In genomic region chr17:9402590-9403199, GRCh38 we compare ENCODE assay signal across 8 cellular contexts.
DNase-seq lines count a peak whose midpoint lies in the region; ATAC-seq and TF ChIP-seq lines count a peak whose summit lies in the region.

No MANE protein-coding gene starts in this region.

- DNase-seq in NCI-H146 (lab: John Stamatoyannopoulos, UW) (peak; percentile 51), NCI-H146 treated with DMSO at 0.1 percent for 48 hours (lab: John Stamatoyannopoulos, UW; ENCODE audit: unreplicated experiment) (no peak), LHCN-M2 (ENCODE audit: low read depth) (peak; percentile 19), hepatocyte (ENCODE audit: low spot score) (peak; percentile 22), transverse colon (peak; percentile 25)
- peak; percentile 84 for DNase-seq in activated CD4-positive, alpha-beta T cell treated with anti-CD3 and anti-CD28 coated beads, Interleukin-2, amount 10 ng/mL, durations not matched to agents 24 days and 14 days

- no peaks in the 10 kb centered on the region for H3K79me2 ChIP-seq in hepatocyte

- TF ChIP-seq POLR2A in transverse colon (IDR thresholded peaks at IDR 0.05), result no peak

- intact Hi-C loops in activated CD4-positive, alpha-beta T cell treated with anti-CD3 and anti-CD28 coated beads, Interleukin-2, amount 10 ng/mL, durations not matched to agents 24 days and 14 days (cut with micrococcal nuclease), result loop anchor here (2.0 kb wide), 1 partner anchor 120 kb away; no protein-coding TSS in a partner anchor
- intact Hi-C loops in transverse colon (cut with DNase I; ENCODE audit: low total_unique reads), result no loop called here

- H3K27ac Mint-ChIP-seq in activated CD4-positive, alpha-beta T cell treated with anti-CD3 and anti-CD28 coated beads, Interleukin-2, amount 10 ng/mL, durations not matched to agents 24 days and 14 days, result no peak overlapping the region

- no peak overlapping the region for H3K4me3 ChIP-seq in hepatocyte
- no peak overlapping the region for H3K4me3 ChIP-seq in transverse colon

- H3K27me3 ChIP-seq in hepatocyte, result no peaks in the 10 kb centered on the region
- no peaks in the 10 kb centered on the region for H3K27me3 ChIP-seq in transverse colon

- TF ChIP-seq EP300 in transverse colon (IDR thresholded peaks at IDR 0.05; ENCODE audit: low read depth), result no peak

- H3K9me3 ChIP-seq in hepatocyte (ENCODE audit: low read depth) (no peaks in the 10 kb centered on the region), transverse colon (no peaks in the 10 kb centered on the region)

- H4K20me1 ChIP-seq in hepatocyte (ENCODE audit: insufficient read depth, poor library complexity, severe bottlenecking), result no peaks in the 10 kb centered on the region

- in situ Hi-C loops in transverse colon (cut with MboI; ENCODE audit: low pct_ligation_motif_present in 1 of 4, low pct_unique_long_range_greater_than_20kb in 1 of 4, low sequenced_read_pairs in 3 of 4), result no loop called here

- H3K4me2 ChIP-seq in hepatocyte, result no peak overlapping the region

- H3K4me1 ChIP-seq in hepatocyte (ENCODE audit: insufficient read depth), result no peaks in the 10 kb centered on the region
- H3K4me1 ChIP-seq in transverse colon, result no peaks in the 10 kb centered on the region

- H3K36me3 ChIP-seq in hepatocyte (replicated peaks; ENCODE audit: insufficient read depth, low read depth) (no peaks in the 10 kb centered on the region), transverse colon (no peaks in the 10 kb centered on the region)

- no peaks in the 10 kb centered on the region for H3K9me2 ChIP-seq in hepatocyte (replicated peaks; ENCODE audit: insufficient read depth)

- 86% methylated on average over 9 of the region's 9 CpGs for whole genome bisulfite sequencing in hepatocyte (ENCODE audit: low lambda C conversion rate, missing lambda C conversion rate)
- 90 to 96% methylated on average over 4 to 9 of the region's 9 CpGs for WGBS in transverse colon (ENCODE audit: low coverage in 1 of 2), 2 donors

- H3K4me3 Mint-ChIP-seq in activated CD4-positive, alpha-beta T cell treated with anti-CD3 and anti-CD28 coated beads, Interleukin-2, amount 10 ng/mL, durations not matched to agents 24 days and 14 days, result no peak overlapping the region

- peaks cover 2% of the 10 kb centered on the region for H3K4me1 Mint-ChIP-seq in activated CD4-positive, alpha-beta T cell treated with anti-CD3 and anti-CD28 coated beads, Interleukin-2, amount 10 ng/mL, durations not matched to agents 24 days and 14 days

- no peaks in the 10 kb centered on the region for H3K36me3 Mint-ChIP-seq in activated CD4-positive, alpha-beta T cell treated with anti-CD3 and anti-CD28 coated beads, Interleukin-2, amount 10 ng/mL, durations not matched to agents 24 days and 14 days (ENCODE audit: low read depth)

- TF ChIP-seq CTCF in hepatocyte (IDR thresholded peaks at IDR 0.05; ENCODE audit: poor library complexity), result peak; percentile 30
- TF ChIP-seq CTCF in transverse colon (IDR thresholded peaks at IDR 0.05), result peak; percentile 23 to 51 (median 30)

- no peak overlapping the region for H3K27ac ChIP-seq in hepatocyte
- H3K27ac ChIP-seq in transverse colon, result no peak overlapping the region

- no peak for ATAC-seq in HG02759 (IDR thresholded peaks at IDR 0.05; ENCODE audit: unreplicated experiment)
- no peak for ATAC-seq in activated CD4-positive, CD25-positive, alpha-beta regulatory T cell treated with anti-CD3 and anti-CD28 coated beads, Interleukin-2, amount 50 U/mL, for 24 hours

- no peaks in the 10 kb centered on the region for H3K27me3 Mint-ChIP-seq in activated CD4-positive, alpha-beta T cell treated with anti-CD3 and anti-CD28 coated beads, Interleukin-2, amount 10 ng/mL, durations not matched to agents 24 days and 14 days

- no peak overlapping the region for H2AFZ ChIP-seq in hepatocyte

- no peaks in the 10 kb centered on the region for H3K9me3 Mint-ChIP-seq in activated CD4-positive, alpha-beta T cell treated with anti-CD3 and anti-CD28 coated beads, Interleukin-2, amount 10 ng/mL, durations not matched to agents 24 days and 14 days
